Comparison of ENCODE assay signal across 22 cellular contexts in the genomic region with DNA sequence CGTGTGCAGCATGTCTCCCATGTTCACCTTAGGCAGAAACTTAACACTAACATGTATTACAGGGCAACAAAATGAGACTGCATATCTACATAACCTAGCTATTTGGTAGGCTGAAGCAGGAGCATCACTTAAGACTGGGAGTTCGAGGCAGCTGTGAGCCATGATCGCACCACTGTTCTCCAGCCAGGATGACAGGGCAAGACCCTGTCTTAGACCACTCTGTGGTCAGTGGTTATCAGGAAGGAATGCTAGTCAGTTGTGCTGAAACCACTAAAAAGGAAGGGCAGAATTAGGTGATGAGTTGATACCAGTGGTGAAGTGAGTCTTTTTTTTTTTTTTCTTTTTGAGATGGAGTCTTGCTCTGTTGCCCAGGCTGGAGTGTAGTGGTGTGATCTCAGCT. TPM values are rescaled to one million over a fixed set of nuclear protein-coding genes. Genes with fewer than 3 reads are reported as not detected.
"Had no signal": no experiment of that assay in that cellular context is flagged by ENCODE, and none has a peak within 500 bp of the region (broad histone marks: within the 10 kb centered on the region; RNA-seq: fewer than 3 reads in every experiment).

No MANE protein-coding gene starts in this region.

- H3K4me1 ChIP-seq: neural progenitor cell, uterus had no signal

- H3K27me3 Mint-ChIP-seq: activated naive CD8-positive, alpha-beta T cell had no signal

- H3K27ac Mint-ChIP-seq: activated naive CD8-positive, alpha-beta T cell; neural progenitor cell had no signal

- H3K36me3 ChIP-seq: neural progenitor cell, ovary, thoracic aorta, uterus had no signal

- FAIRE-seq: TTC549 had no signal

- H3K4me3 Mint-ChIP-seq: activated naive CD8-positive, alpha-beta T cell; neural progenitor cell had no signal

- H3K4me3 ChIP-seq: esophagus muscularis mucosa, neural progenitor cell, ovary, stomach, thoracic aorta, uterus had no signal

- H2AFZ ChIP-seq: neural progenitor cell had no signal

- H3K4me1 Mint-ChIP-seq: neural progenitor cell had no signal

- H3K4me2 ChIP-seq: neural progenitor cell had no signal

- DNase-seq: activated CD4-positive, alpha-beta T cell treated with anti-CD3 and anti-CD28 coated beads, Interleukin-2, amount 50 U/mL, for 4 hours; activated CD4-positive, CD25-positive, alpha-beta regulatory T cell treated with anti-CD3 and anti-CD28 coated beads, Interleukin-2, amount 50 U/mL, for 72 hours; activated effector memory CD4-positive, alpha-beta T cell treated with anti-CD3 and anti-CD28 coated beads, Interleukin-2, amount 50 U/mL, for 16 hours; activated T-cell treated with anti-CD3 and anti-CD28 coated beads, Interleukin-2, amount 50 U/mL, for 1 hour; aorta; foreskin fibroblast; head of caudate nucleus; islet precursor cell; left ventricle myocardium superior; ovary; stimulated activated CD4-positive, alpha-beta T cell treated with anti-CD3 and anti-CD28 coated beads, Interleukin-15, amount 100 ng/mL, for 24 hours; stimulated activated CD4-positive, alpha-beta T cell treated with anti-CD3 and anti-CD28 coated beads, Interleukin-4, amount 100 ng/mL, for 24 hours; stomach; uterus had no signal

- ATAC-seq: left ventricle myocardium superior had no signal

- H3K9me3 ChIP-seq: esophagus muscularis mucosa, ovary, stomach, thoracic aorta, uterus had no signal

- H3K9ac ChIP-seq: neural progenitor cell had no signal

- H3K27ac ChIP-seq: esophagus muscularis mucosa, neural progenitor cell, ovary, stomach, thoracic aorta, uterus had no signal

- H3K9me3 Mint-ChIP-seq: neural progenitor cell had no signal

- H3K27me3 ChIP-seq: esophagus muscularis mucosa, neural progenitor cell, ovary, stomach, uterus had no signal

RNA-seq across cellular contexts. Expression of gene PRKACG, which starts 42.5 kb away (rescaled TPM):
- total RNA-seq: aorta; esophagus muscularis mucosa; left ventricle myocardium superior; mesenteric fat pad; ovary; skeletal muscle tissue; stomach; T-helper 1 cell treated with Interleukin-12 subunit alpha and Interleukin-12 subunit beta and Interleukin-4 antibody, amounts not matched to agents 30 ng/mL and 1 ng/mL, for 36 hours; thoracic aorta; uterus had no signal
- polyA plus RNA-seq: aorta, ovary, stomach had no signal
